Comparison of ENCODE assay signal across 10 cellular contexts in genomic region chr9:109017061-109017460, GRCh38.
"Had no signal": no experiment of that assay in that cellular context is flagged by ENCODE, and none has a peak within 500 bp of the region (broad histone marks: within the 10 kb centered on the region; RNA-seq: fewer than 3 reads in every experiment).

No MANE protein-coding gene starts in this region.

- ATAC-seq: activated T-cell treated with anti-CD3 and anti-CD28 coated beads, Interleukin-2, amount 50 U/mL, for 4 hours; left colon had no signal

- DNase-seq: activated CD4-positive, alpha-beta memory T cell treated with anti-CD3 and anti-CD28 coated beads for 36 hours; activated CD4-positive, alpha-beta T cell treated with anti-CD3 and anti-CD28 coated beads for 1 hour; activated gamma-delta T cell; activated naive CD8-positive, alpha-beta T cell treated with anti-CD3 and anti-CD28 coated beads for 36 hours; activated T-cell treated with anti-CD3 and anti-CD28 coated beads, Interleukin-2, amount 50 U/mL, for 4 hours; glutamatergic neuron; left colon; occipital lobe; right lobe of liver; transverse colon had no signal
